In the genomic region with DNA sequence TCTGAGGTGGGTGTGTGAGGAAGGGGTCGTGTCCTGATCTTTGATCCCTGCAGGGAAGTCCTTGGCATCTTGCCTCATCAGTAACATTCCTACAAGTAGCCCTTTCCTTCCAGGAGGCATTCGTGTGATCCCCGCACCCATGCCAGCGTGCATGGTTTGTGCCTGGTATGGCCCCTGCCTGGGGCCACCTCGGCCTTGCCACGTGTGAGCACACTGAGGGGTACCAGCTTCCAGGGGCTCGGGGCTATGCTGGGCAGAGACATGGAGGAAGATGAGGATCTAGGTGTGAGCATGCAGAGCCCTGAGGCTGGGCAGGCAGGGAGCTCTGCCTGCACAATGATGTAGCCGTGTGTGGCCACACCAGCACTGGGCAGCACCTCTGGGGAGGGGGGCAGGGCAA, we compare ENCODE assay signal across 27 cellular contexts.
"Had no signal": no experiment of that assay in that cellular context is flagged by ENCODE, and none has a peak within 500 bp of the region (broad histone marks: within the 10 kb centered on the region; RNA-seq: fewer than 3 reads in every experiment).

No MANE protein-coding gene starts in this region.

- ATAC-seq: activated T-cell treated with anti-CD3 and anti-CD28 coated beads, Interleukin-2, amount 50 U/mL, for 72 hours; K562; Panc1; SK-N-SH treated with all-trans-retinoic acid at 6 μM for 48 hours; T-helper 17 cell; WTC11 had no signal

- H3K9me3 Mint-ChIP-seq: activated naive CD4-positive, alpha-beta T cell treated with anti-CD3 and anti-CD28 coated beads, Interleukin-2, amount 50 U/mL, for 24 hours; activated T-cell treated with anti-CD3 and anti-CD28 coated beads, Interleukin-2, amount 50 U/mL, for 72 hours; WTC11 had no signal

- H3K27ac Mint-ChIP-seq: activated naive CD4-positive, alpha-beta T cell treated with anti-CD3 and anti-CD28 coated beads, Interleukin-2, amount 50 U/mL, for 24 hours; activated T-cell treated with anti-CD3 and anti-CD28 coated beads, Interleukin-2, amount 50 U/mL, for 72 hours; T-helper 17 cell; WTC11 had no signal

- H3K36me3 Mint-ChIP-seq: activated naive CD4-positive, alpha-beta T cell treated with anti-CD3 and anti-CD28 coated beads, Interleukin-2, amount 50 U/mL, for 24 hours; WTC11 had no signal

- DNase-seq: activated CD4-positive, alpha-beta T cell treated with anti-CD3 and anti-CD28 coated beads for 48 hours; activated CD4-positive, alpha-beta T cell treated with anti-CD3 and anti-CD28 coated beads, Interleukin-2, amount 50 U/mL, for 4 hours; activated CD4-positive, CD25-positive, alpha-beta regulatory T cell treated with anti-CD3 and anti-CD28 coated beads, Interleukin-2, amount 50 U/mL, for 72 hours; activated CD8-positive, alpha-beta memory T cell treated with anti-CD3 and anti-CD28 coated beads, Interleukin-2, amount 50 U/mL, for 4 hours; activated effector memory CD4-positive, alpha-beta T cell treated with Interleukin-2 at 50 U/mL for 16 hours; activated naive CD4-positive, alpha-beta T cell; activated T-cell treated with anti-CD3 and anti-CD28 coated beads, Interleukin-2, amount 50 U/mL, for 72 hours; amygdala; Karpas-422; NCI-H1105 treated with DMSO at 0.1 percent for 48 hours; NCI-H1436 treated with DMSO at 0.1 percent for 48 hours; NCI-H187; NCI-H2081; NCI-H510A treated with DMSO at 0.1 percent for 48 hours; NCI-H69; NK-92 treated with Interleukin-12 subunit alpha and Interleukin-12 subunit beta, amount 100 ng/mL, for 24 hours; OCI-M1; RPMI8226; SHP77; SW 1271; T-helper 17 cell; T-helper 9 cell had no signal

- H3K4me3 Mint-ChIP-seq: activated naive CD4-positive, alpha-beta T cell treated with anti-CD3 and anti-CD28 coated beads, Interleukin-2, amount 50 U/mL, for 24 hours; activated T-cell treated with anti-CD3 and anti-CD28 coated beads, Interleukin-2, amount 50 U/mL, for 72 hours; T-helper 17 cell; WTC11 had no signal

- H3K4me1 Mint-ChIP-seq: WTC11 had no signal

- H3K27me3 Mint-ChIP-seq: activated naive CD4-positive, alpha-beta T cell treated with anti-CD3 and anti-CD28 coated beads, Interleukin-2, amount 50 U/mL, for 24 hours; T-helper 17 cell had no signal
